2 cellular contexts compared by ENCODE assay signal in genomic region chr9:14209399-14209990, GRCh38.
TF ChIP-seq lines count a peak whose summit lies in the region.

No MANE protein-coding gene starts in this region.

TF ChIP-seq in SK-N-SH, 30 proteins besides CTCF, POLR2A, EP300 and RAD21 (continued from another document):
- TF ChIP-seq NRF1 (IDR thresholded peaks at IDR 0.05; ENCODE audit: low read depth, low read length) = no peak

TF ChIP-seq in SK-N-SH treated with all-trans-retinoic acid at 6 μM for 48 hours, 23 proteins besides CTCF, POLR2A, EP300 and RAD21 (continued from another document):
- TF ChIP-seq GLIS3 (CRISPR knock-in tag; IDR thresholded peaks at IDR 0.05) (no peak), SNAI2 (CRISPR knock-in tag; IDR thresholded peaks at IDR 0.05) (no peak), ZFP30 (CRISPR knock-in tag; IDR thresholded peaks at IDR 0.05) (no peak), TSHZ2 (CRISPR knock-in tag; IDR thresholded peaks at IDR 0.05) (no peak), PATZ1 (CRISPR knock-in tag; IDR thresholded peaks at IDR 0.05; ENCODE audit: borderline replicate concordance) (no peak), ZNF8 (CRISPR knock-in tag; IDR thresholded peaks at IDR 0.05) (no peak), CSDC2 (CRISPR knock-in tag; IDR thresholded peaks at IDR 0.05) (no peak)
- TF ChIP-seq, protein P1, sequence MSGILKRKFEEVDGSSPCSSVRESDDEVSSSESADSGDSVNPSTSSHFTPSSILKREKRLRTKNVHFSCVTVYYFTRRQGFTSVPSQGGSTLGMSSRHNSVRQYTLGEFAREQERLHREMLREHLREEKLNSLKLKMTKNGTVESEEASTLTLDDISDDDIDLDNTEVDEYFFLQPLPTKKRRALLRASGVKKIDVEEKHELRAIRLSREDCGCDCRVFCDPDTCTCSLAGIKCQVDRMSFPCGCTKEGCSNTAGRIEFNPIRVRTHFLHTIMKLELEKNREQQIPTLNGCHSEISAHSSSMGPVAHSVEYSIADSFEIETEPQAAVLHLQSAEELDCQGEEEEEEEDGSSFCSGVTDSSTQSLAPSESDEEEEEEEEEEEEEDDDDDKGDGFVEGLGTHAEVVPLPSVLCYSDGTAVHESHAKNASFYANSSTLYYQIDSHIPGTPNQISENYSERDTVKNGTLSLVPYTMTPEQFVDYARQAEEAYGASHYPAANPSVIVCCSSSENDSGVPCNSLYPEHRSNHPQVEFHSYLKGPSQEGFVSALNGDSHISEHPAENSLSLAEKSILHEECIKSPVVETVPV (CRISPR knock-in tag; IDR thresholded peaks at IDR 0.05) = no peak
